Comparison of ENCODE assay signal across 20 cellular contexts in genomic region chr12:1880153-1880845, GRCh38. TPM values are rescaled to one million over a fixed set of nuclear protein-coding genes. Genes with fewer than 3 reads are reported as not detected.
"Had no signal": no experiment of that assay in that cellular context is flagged by ENCODE, and none has a peak within 500 bp of the region (broad histone marks: within the 10 kb centered on the region; RNA-seq: fewer than 3 reads in every experiment).

No MANE protein-coding gene starts in this region.

- H3K4me3 Mint-ChIP-seq: activated naive CD4-positive, alpha-beta T cell treated with anti-CD3 and anti-CD28 coated beads for 36 hours; immature natural killer cell; mesothelial cell of epicardium; nephron progenitor cell; stimulated activated naive CD8-positive, alpha-beta T cell treated with anti-CD3 and anti-CD28 coated beads, Interleukin-15, Interleukin-2, amounts not matched to agents 100 ng/mL and 50 ng/mL, for 24 hours had no signal

- H3K27me3 Mint-ChIP-seq: stimulated activated naive CD8-positive, alpha-beta T cell treated with anti-CD3 and anti-CD28 coated beads, Interleukin-15, Interleukin-2, amounts not matched to agents 100 ng/mL and 50 ng/mL, for 24 hours had no signal

- DNase-seq: activated CD4-positive, alpha-beta T cell treated with anti-CD3 and anti-CD28 coated beads for 4 hours; activated naive CD4-positive, alpha-beta T cell treated with anti-CD3 and anti-CD28 coated beads for 36 hours; immature natural killer cell; left cardiac atrium; lower lobe of right lung; nephron progenitor cell; ovary; sigmoid colon; spleen; T-helper 2 cell; upper lobe of right lung had no signal

- ATAC-seq: esophagus mucosa, left cardiac atrium, lower lobe of right lung, upper lobe of right lung had no signal

- H3K27ac ChIP-seq: ascending aorta, breast epithelium, lower lobe of right lung, ovary, sigmoid colon, spleen, upper lobe of right lung had no signal

- H3K36me3 ChIP-seq: ascending aorta, breast epithelium, lower lobe of right lung, ovary, sigmoid colon, spleen, upper lobe of right lung had no signal

- H3K36me3 Mint-ChIP-seq: immature natural killer cell, mesothelial cell of epicardium had no signal

- H3K9me3 ChIP-seq: ascending aorta, breast epithelium, lower lobe of right lung, ovary, sigmoid colon, spleen, upper lobe of right lung had no signal

- H3K9me3 Mint-ChIP-seq: activated naive CD4-positive, alpha-beta T cell treated with anti-CD3 and anti-CD28 coated beads for 36 hours; activated T-helper 2 cell treated with anti-CD3 and anti-CD28 coated beads, Interferon-gamma antibody, Interleukin-2, Interleukin-4, amounts not matched to agents 10 μg/mL and 5 μg/mL and 100 μg/mL, durations not matched to agents 14 hours and 24 hours and 36 hours; immature natural killer cell; mesothelial cell of epicardium; nephron progenitor cell; stimulated activated naive CD8-positive, alpha-beta T cell treated with anti-CD3 and anti-CD28 coated beads, Interleukin-15, Interleukin-2, amounts not matched to agents 100 ng/mL and 50 ng/mL, for 24 hours had no signal

- H3K27me3 ChIP-seq: ascending aorta, breast epithelium, ovary, sigmoid colon had no signal

- H3K4me3 ChIP-seq: ascending aorta, breast epithelium, lower lobe of right lung, ovary, sigmoid colon, spleen, upper lobe of right lung had no signal

- H3K4me1 Mint-ChIP-seq: immature natural killer cell, mesothelial cell of epicardium had no signal

- H3K27ac Mint-ChIP-seq: activated naive CD4-positive, alpha-beta T cell treated with anti-CD3 and anti-CD28 coated beads for 36 hours; activated T-helper 2 cell treated with anti-CD3 and anti-CD28 coated beads, Interferon-gamma antibody, Interleukin-2, Interleukin-4, amounts not matched to agents 10 μg/mL and 5 μg/mL and 100 μg/mL, durations not matched to agents 14 hours and 24 hours and 36 hours; immature natural killer cell; mesothelial cell of epicardium; nephron progenitor cell; stimulated activated naive CD8-positive, alpha-beta T cell treated with anti-CD3 and anti-CD28 coated beads, Interleukin-15, Interleukin-2, amounts not matched to agents 100 ng/mL and 50 ng/mL, for 24 hours had no signal

- H3K4me1 ChIP-seq: ascending aorta, breast epithelium, lower lobe of right lung, sigmoid colon, spleen, upper lobe of right lung had no signal

RNA-seq across cellular contexts. Expression of gene CACNA2D4, which starts 38.2 kb away (rescaled TPM):
- total RNA-seq: ascending aorta, temporal lobe had no signal

RNA-seq across cellular contexts. Expression of gene LRTM2, which starts 59.9 kb away (rescaled TPM):
- total RNA-seq: activated CD8-positive, alpha-beta memory T cell treated with anti-CD3 and anti-CD28 coated beads for 36 hours; activated naive CD4-positive, alpha-beta T cell treated with anti-CD3 and anti-CD28 coated beads for 36 hours; ascending aorta; breast epithelium; esophagus mucosa; glomerular endothelial cell; left cardiac atrium; lower lobe of right lung; ovary; upper lobe of right lung had no signal
- polyA plus RNA-seq: immature natural killer cell, ovary, spleen had no signal
